Comparison of ENCODE assay signal across 1 cellular context in the genomic region with DNA sequence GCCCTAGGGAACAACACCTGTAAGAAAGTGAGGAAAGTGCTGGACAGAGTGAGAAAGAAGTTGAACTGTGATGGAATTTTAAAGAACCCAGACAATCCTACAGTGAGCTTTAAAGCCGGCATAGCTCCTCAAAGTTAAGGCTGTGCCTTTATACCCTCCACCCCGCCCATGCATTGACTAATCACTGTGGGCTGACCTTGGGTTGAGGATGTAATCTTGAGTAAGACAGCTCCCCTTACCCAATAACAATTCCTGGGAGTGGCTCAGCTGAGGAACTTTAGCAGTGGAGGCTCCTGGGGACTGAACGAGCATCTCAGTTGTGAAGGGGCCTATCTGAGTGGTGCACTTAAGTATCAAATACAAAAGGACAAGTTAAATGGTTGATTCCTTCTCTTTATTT.
TF ChIP-seq lines count a peak whose summit lies in the region.

No MANE protein-coding gene starts in this region.

TF ChIP-seq in K562, 482 proteins besides CTCF, POLR2A, EP300 and RAD21:
- TF ChIP-seq, protein P1, sequence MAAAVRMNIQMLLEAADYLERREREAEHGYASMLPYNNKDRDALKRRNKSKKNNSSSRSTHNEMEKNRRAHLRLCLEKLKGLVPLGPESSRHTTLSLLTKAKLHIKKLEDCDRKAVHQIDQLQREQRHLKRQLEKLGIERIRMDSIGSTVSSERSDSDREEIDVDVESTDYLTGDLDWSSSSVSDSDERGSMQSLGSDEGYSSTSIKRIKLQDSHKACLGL (CRISPR knock-in tag; IDR thresholded peaks at IDR 0.05; ENCODE audit: borderline replicate concordance, poor library complexity, severe bottlenecking): no peak
- TF ChIP-seq MIER1 (IDR thresholded peaks at IDR 0.05; ENCODE audit: low read depth) (no peak), CEBPB (tag; IDR thresholded peaks at IDR 0.05) (0 out of 2 replicates have a peak, but pooled peaks have one; percentile 11), NCOA2 (IDR thresholded peaks at IDR 0.05; ENCODE audit: partially characterized antibody in 2 of 2) (no peak), SMARCB1 (IDR thresholded peaks at IDR 0.05; ENCODE audit: insufficient read length, low read depth) (no peak), SAFB2 (IDR thresholded peaks at IDR 0.05; ENCODE audit: borderline replicate concordance, low read depth, low read length, severe bottlenecking) (no peak)
- TF ChIP-seq, protein P2, sequence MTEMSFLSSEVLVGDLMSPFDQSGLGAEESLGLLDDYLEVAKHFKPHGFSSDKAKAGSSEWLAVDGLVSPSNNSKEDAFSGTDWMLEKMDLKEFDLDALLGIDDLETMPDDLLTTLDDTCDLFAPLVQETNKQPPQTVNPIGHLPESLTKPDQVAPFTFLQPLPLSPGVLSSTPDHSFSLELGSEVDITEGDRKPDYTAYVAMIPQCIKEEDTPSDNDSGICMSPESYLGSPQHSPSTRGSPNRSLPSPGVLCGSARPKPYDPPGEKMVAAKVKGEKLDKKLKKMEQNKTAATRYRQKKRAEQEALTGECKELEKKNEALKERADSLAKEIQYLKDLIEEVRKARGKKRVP (CRISPR knock-in tag; IDR thresholded peaks at IDR 0.05): no peak
